ENCODE assay signal across 9 cellular contexts in genomic region chr3:141367038-141367730, GRCh38. TPM values are rescaled to one million over a fixed set of nuclear protein-coding genes. Genes with fewer than 3 reads are reported as not detected.
DNase-seq lines count a peak whose midpoint lies in the region; ATAC-seq and TF ChIP-seq lines count a peak whose summit lies in the region.
"Had no signal": no experiment of that assay in that cellular context is flagged by ENCODE, and none has a peak within 500 bp of the region (broad histone marks: within the 10 kb centered on the region; RNA-seq: fewer than 3 reads in every experiment).

No MANE protein-coding gene starts in this region.

- H3K9me3 Mint-ChIP-seq in activated naive CD4-positive, alpha-beta T cell treated with anti-CD3 and anti-CD28 coated beads, Interleukin-2, amount 10 ng/mL, durations not matched to agents 7 days and 5 days, result peaks cover 6% of the 10 kb centered on the region

- H3K36me3 ChIP-seq in Peyer's patch, result no peaks in the 10 kb centered on the region
- no peaks in the 10 kb centered on the region for H3K36me3 ChIP-seq in parathyroid adenoma (ENCODE audit: control insufficient read depth, insufficient read depth, low read length)

- H3K4me3 ChIP-seq in Peyer's patch (no peak overlapping the region), parathyroid adenoma (ENCODE audit: low read depth, low read length) (no peak overlapping the region)

- H3K27ac Mint-ChIP-seq in activated naive CD4-positive, alpha-beta T cell treated with anti-CD3 and anti-CD28 coated beads, Interleukin-2, amount 10 ng/mL, durations not matched to agents 7 days and 5 days, result no peak overlapping the region
- H3K27ac Mint-ChIP-seq: activated naive CD8-positive, alpha-beta T cell had no signal

- ATAC-seq in HG02884 (IDR thresholded peaks at IDR 0.05; ENCODE audit: unreplicated experiment), result no peak

- H3K27me3 ChIP-seq in Peyer's patch, result no peaks in the 10 kb centered on the region
- H3K27me3 ChIP-seq in parathyroid adenoma (ENCODE audit: control insufficient read depth, insufficient read depth, low read length), result no peaks in the 10 kb centered on the region

- TF ChIP-seq POLR2A in Peyer's patch (IDR thresholded peaks at IDR 0.05), result no peak

- no peak overlapping the region for H3K4me2 ChIP-seq in parathyroid adenoma (ENCODE audit: low read length)

- TF ChIP-seq CTCF in C4-2B (conservative IDR thresholded peaks at IDR 0.05) (no peak), Peyer's patch (IDR thresholded peaks at IDR 0.05) (no peak), parathyroid adenoma (IDR thresholded peaks at IDR 0.05) (no peak), GM20000 (IDR thresholded peaks at IDR 0.05; ENCODE audit: extremely low read depth, missing control alignments) (no peak)

- peak overlapping the region; percentile 90 for H2AFZ ChIP-seq in parathyroid adenoma

- H3K27me3 Mint-ChIP-seq in activated naive CD4-positive, alpha-beta T cell treated with anti-CD3 and anti-CD28 coated beads, Interleukin-2, amount 10 ng/mL, durations not matched to agents 7 days and 5 days, result peaks cover 14% of the 10 kb centered on the region
- H3K27me3 Mint-ChIP-seq: activated naive CD8-positive, alpha-beta T cell had no signal

- no peaks in the 10 kb centered on the region for H3K9me3 ChIP-seq in Peyer's patch
- H3K9me3 ChIP-seq in parathyroid adenoma (ENCODE audit: control insufficient read depth, low read length), result no peaks in the 10 kb centered on the region

- no peaks in the 10 kb centered on the region for H3K79me2 ChIP-seq in parathyroid adenoma

- CTCF ChIA-PET in activated naive CD4-positive, alpha-beta T cell treated with anti-CD3 and anti-CD28 coated beads, Interleukin-2, amount 10 ng/mL, durations not matched to agents 7 days and 5 days (lab: Charles Lee), result interaction anchor here (0.7 to 5.0 kb wide), 6 partner anchors 38 to 88 kb away, joined by 3 to 23 read pairs (median 4); no protein-coding TSS in a partner anchor

- DNase-seq in Peyer's patch (no peak), epithelial cell of prostate (ENCODE audit: low read depth, low spot score) (peak; percentile 99), SHP77 treated with DMSO at 0.1 percent for 48 hours (lab: John Stamatoyannopoulos, UW) (no peak), GM20000 (ENCODE audit: low spot score) (no peak)
- no peak for DNase-seq in activated naive CD4-positive, alpha-beta T cell treated with anti-CD3 and anti-CD28 coated beads, Interleukin-2, amount 10 ng/mL, durations not matched to agents 7 days and 5 days

- H3K27ac ChIP-seq in C4-2B, result peak overlapping the region; percentile 34
- H3K27ac ChIP-seq in Peyer's patch, result peak overlapping the region; percentile 11 to 96 (median 82)
- H3K27ac ChIP-seq in epithelial cell of prostate, result peak overlapping the region; percentile 100
- H3K27ac ChIP-seq in parathyroid adenoma, result peak overlapping the region; percentile 94

- peaks cover 8% of the 10 kb centered on the region for H3K4me1 Mint-ChIP-seq in activated naive CD4-positive, alpha-beta T cell treated with anti-CD3 and anti-CD28 coated beads, Interleukin-2, amount 10 ng/mL, durations not matched to agents 7 days and 5 days

- H3K4me1 ChIP-seq in Peyer's patch, result peaks cover 0 to 30% (median 7%) of the 10 kb centered on the region in 4 donors
- H3K4me1 ChIP-seq in parathyroid adenoma, result peaks cover 33% of the 10 kb centered on the region

- no peak overlapping the region for H3K4me3 Mint-ChIP-seq in activated naive CD4-positive, alpha-beta T cell treated with anti-CD3 and anti-CD28 coated beads, Interleukin-2, amount 10 ng/mL, durations not matched to agents 7 days and 5 days
- H3K4me3 Mint-ChIP-seq: activated naive CD8-positive, alpha-beta T cell had no signal

- no peaks in the 10 kb centered on the region for H3K36me3 Mint-ChIP-seq in activated naive CD4-positive, alpha-beta T cell treated with anti-CD3 and anti-CD28 coated beads, Interleukin-2, amount 10 ng/mL, durations not matched to agents 7 days and 5 days

- no peak overlapping the region for H3K9ac ChIP-seq in parathyroid adenoma

RNA-seq across cellular contexts. Expression of gene ZBTB38, which starts 1.1 kb away (rescaled TPM):
- 100 to 1,000 TPM; 168 to 254 (median 184) TPM for total RNA-seq in Peyer's patch

Comparison
In these comparisons a context has a peak if more than half of its experiments do, and no peak if none do; other contexts are left out.
1. H3K27ac ChIP-seq: peak in every context shown above with its lines; median percentile 100 in epithelial cell of prostate; 94 in parathyroid adenoma; 82 in Peyer's patch; 34 in C4-2B.